ENCODE assay signal across 8 cellular contexts in genomic region chr9:100100268-100100667, GRCh38. TPM values are rescaled to one million over a fixed set of nuclear protein-coding genes. Genes with fewer than 3 reads are reported as not detected.
DNase-seq lines count a peak whose midpoint lies in the region; ATAC-seq and TF ChIP-seq lines count a peak whose summit lies in the region.

No MANE protein-coding gene starts in this region.

- intact Hi-C loops in MCF 10A (cut with micrococcal nuclease): no loop called here
- intact Hi-C loops in breast epithelium (cut with DNase I; ENCODE audit: low total_unique reads): no loop called here
- intact Hi-C loops in activated CD8-positive, alpha-beta T cell treated with anti-CD3 and anti-CD28 coated beads for 36 hours (cut with micrococcal nuclease): no loop called here

- H3K4me3 ChIP-seq in breast epithelium: peak overlapping the region in 1 of 3 donors; percentile 90
- H3K4me3 ChIP-seq in liver (ENCODE audit: low read depth in 1 of 3, low read length in 3 of 3): peak overlapping the region in 1 of 3 donors; percentile 79
- peak overlapping the region in 3 of 4 donors; percentile 83 to 93 (median 90) for H3K4me3 ChIP-seq in upper lobe of left lung

- H3K4me1 Mint-ChIP-seq in MCF 10A (ENCODE audit: insufficient read depth, unreplicated experiment): peaks cover 19% of the 10 kb centered on the region
- peaks cover 31% of the 10 kb centered on the region for H3K4me1 Mint-ChIP-seq in activated CD8-positive, alpha-beta T cell treated with anti-CD3 and anti-CD28 coated beads for 36 hours (ENCODE audit: low read depth)

- H3K4me1 ChIP-seq in breast epithelium (peaks cover 3 to 30% of the 10 kb centered on the region in 2 donors), liver (ENCODE audit: control insufficient read depth in 4 of 4, insufficient read depth in 4 of 4, low read length in 3 of 4) (peaks cover 3 to 33% (median 20%) of the 10 kb centered on the region in 4 donors), upper lobe of left lung (peaks cover 27 to 38% (median 28%) of the 10 kb centered on the region in 4 donors)

- no peak for ATAC-seq in activated CD8-positive, alpha-beta T cell treated with anti-CD3 and anti-CD28 coated beads for 36 hours
- ATAC-seq in upper lobe of left lung (ENCODE audit: low FRiP score in 2 of 2) (no peak), HG03175 (IDR thresholded peaks at IDR 0.05; ENCODE audit: unreplicated experiment) (no peak)

- peak overlapping the region; percentile 97 for H3K4me3 Mint-ChIP-seq in MCF 10A (ENCODE audit: unreplicated experiment)
- H3K4me3 Mint-ChIP-seq in activated CD8-positive, alpha-beta T cell treated with anti-CD3 and anti-CD28 coated beads for 36 hours: peak overlapping the region; percentile 98

- H3K27ac Mint-ChIP-seq in MCF 10A (ENCODE audit: low read depth, unreplicated experiment): peak overlapping the region; percentile 96
- H3K27ac Mint-ChIP-seq in activated CD8-positive, alpha-beta T cell treated with anti-CD3 and anti-CD28 coated beads for 36 hours: peak overlapping the region; percentile 96

- H3K27ac ChIP-seq in breast epithelium: peak overlapping the region in 1 of 2 donors; percentile 91
- H3K27ac ChIP-seq in liver (ENCODE audit: low read depth in 1 of 2, low read length in 2 of 2): no peak overlapping the region
- H3K27ac ChIP-seq in upper lobe of left lung: peak overlapping the region; percentile 91 to 96 (median 95)

- H3K9me3 Mint-ChIP-seq in MCF 10A (ENCODE audit: unreplicated experiment): no peaks in the 10 kb centered on the region
- no peaks in the 10 kb centered on the region for H3K9me3 Mint-ChIP-seq in activated CD8-positive, alpha-beta T cell treated with anti-CD3 and anti-CD28 coated beads for 36 hours

- H3K27me3 ChIP-seq in breast epithelium (no peaks in the 10 kb centered on the region), liver (ENCODE audit: control insufficient read depth in 4 of 4, insufficient read depth in 4 of 4, low read length in 3 of 4) (no peaks in the 10 kb centered on the region), upper lobe of left lung (no peaks in the 10 kb centered on the region)

- CTCF ChIA-PET in MCF 10A (lab: Yijun Ruan, JAX): no interaction called here
- CTCF ChIA-PET in activated CD8-positive, alpha-beta T cell treated with anti-CD3 and anti-CD28 coated beads for 36 hours (lab: Charles Lee): interaction anchor here (1.0 kb wide), 2 partner anchors 114 to 226 kb away, joined by 3 to 4 read pairs; no protein-coding TSS in a partner anchor

- TF ChIP-seq RAD21 in liver (IDR thresholded peaks at IDR 0.05): no peak

- DNase-seq in MCF 10A (ENCODE audit: unreplicated experiment) (no peak), breast epithelium (ENCODE audit: low spot score in 2 of 2) (no peak), upper lobe of left lung (no peak), NCI-H524 (lab: John Stamatoyannopoulos, UW) (no peak)
- no peak for DNase-seq in activated CD8-positive, alpha-beta T cell treated with anti-CD3 and anti-CD28 coated beads for 36 hours
- no peak for DNase-seq in NK-92 treated with Interleukin-12 subunit alpha and Interleukin-12 subunit beta, amount 100 ng/mL, for 24 hours (lab: John Stamatoyannopoulos, UW)

- no peak for TF ChIP-seq EP300 in upper lobe of left lung (IDR thresholded peaks at IDR 0.05)

- WGBS in liver: 40% methylated on average over 2 of the region's 2 CpGs
- 75 to 81% methylated on average over 2 of the region's 2 CpGs for WGBS in upper lobe of left lung, 2 donors

- H3K9me3 ChIP-seq in breast epithelium (no peaks in the 10 kb centered on the region), liver (ENCODE audit: control insufficient read depth in 4 of 4, low read length in 3 of 4) (no peaks in the 10 kb centered on the region), upper lobe of left lung (no peaks in the 10 kb centered on the region)

- no peaks in the 10 kb centered on the region for H3K27me3 Mint-ChIP-seq in MCF 10A (ENCODE audit: insufficient read depth, unreplicated experiment)
- H3K27me3 Mint-ChIP-seq in activated CD8-positive, alpha-beta T cell treated with anti-CD3 and anti-CD28 coated beads for 36 hours: no peaks in the 10 kb centered on the region

- H3K36me3 ChIP-seq in breast epithelium (peaks cover 9% of the 10 kb centered on the region), liver (ENCODE audit: control insufficient read depth in 4 of 4, insufficient read depth in 3 of 4, low read depth in 1 of 4, low read length in 3 of 4) (peaks cover 3 to 10% (median 6%) of the 10 kb centered on the region in 4 donors), upper lobe of left lung (peaks cover 0 to 18% (median 13%) of the 10 kb centered on the region in 4 donors)

- TF ChIP-seq POLR2A in breast epithelium (IDR thresholded peaks at IDR 0.05): no peak
- no peak for TF ChIP-seq POLR2A in upper lobe of left lung (IDR thresholded peaks at IDR 0.05)

- no TSS peak for BruUV-seq in MCF 10A (replicated peaks; lab: Mats Ljungman, UMichigan)

- TF ChIP-seq CTCF in MCF 10A (IDR thresholded peaks at IDR 0.05; ENCODE audit: unreplicated experiment) (no peak), breast epithelium (IDR thresholded peaks at IDR 0.05) (no peak), liver (IDR thresholded peaks at IDR 0.05; ENCODE audit: low read depth, low read length, missing input control) (no peak), upper lobe of left lung (IDR thresholded peaks at IDR 0.05) (no peak)
- no peak for TF ChIP-seq CTCF in activated CD8-positive, alpha-beta T cell treated with anti-CD3 and anti-CD28 coated beads for 36 hours (IDR thresholded peaks at IDR 0.05)

- H3K36me3 Mint-ChIP-seq in MCF 10A (ENCODE audit: insufficient read depth, unreplicated experiment): peaks cover 22% of the 10 kb centered on the region
- H3K36me3 Mint-ChIP-seq in activated CD8-positive, alpha-beta T cell treated with anti-CD3 and anti-CD28 coated beads for 36 hours (ENCODE audit: low read depth): peaks cover 18% of the 10 kb centered on the region

- POLR2A ChIA-PET in MCF 10A (lab: Yijun Ruan, JAX): interaction anchor here (0.9 to 3.0 kb wide), 8 partner anchors 8 to 279 kb away, joined by 3 to 20 read pairs (median 6); partner anchors contain the start of gene NR4A3
- POLR2A ChIA-PET in activated CD8-positive, alpha-beta T cell treated with anti-CD3 and anti-CD28 coated beads for 36 hours (lab: Charles Lee): interaction anchor here (1.2 kb wide), 1 partner anchor 17 kb away, joined by 6 read pairs; no protein-coding TSS in a partner anchor

- peak overlapping the region in 1 of 2 donors; percentile 14 for H3K9ac ChIP-seq in liver (ENCODE audit: low read depth in 1 of 2, low read length in 2 of 2)

TF ChIP-seq in liver, 16 proteins besides CTCF, POLR2A, EP300 and RAD21:
- peak; percentile 68 to 82 for TF ChIP-seq HNF4A (conservative IDR thresholded peaks at IDR 0.05)
- TF ChIP-seq ZBTB33 (IDR thresholded peaks at IDR 0.05): no peak

RNA-seq across cellular contexts. Expression of gene INVS, which starts 1.2 kb away (rescaled TPM):
- total RNA-seq in MCF 10A (2022): 21.9 and 24.9 TPM in 2 replicates
- 10 to 100 TPM; 30.7 to 36.0 (median 34.7) TPM for total RNA-seq in breast epithelium
- total RNA-seq in activated CD8-positive, alpha-beta T cell treated with anti-CD3 and anti-CD28 coated beads for 36 hours: 10 to 100 TPM; 18.0 to 20.4 TPM
- total RNA-seq in liver: 10 to 100 TPM; 13.4 to 28.1 TPM
- 1 to 10 TPM; 5.7 to 6.7 TPM for polyA plus RNA-seq in liver
- 10 to 100 TPM; 14.7 to 43.0 (median 23.3) TPM for total RNA-seq in upper lobe of left lung

RNA-seq across cellular contexts. Expression of gene ERP44, which starts 1.5 kb away (rescaled TPM):
- total RNA-seq in MCF 10A (2022): 26.3 and 31.8 TPM in 2 replicates
- 10 to 100 TPM; 15.7 to 17.8 (median 17.7) TPM for total RNA-seq in breast epithelium
- 10 to 100 TPM; 10.2 to 11.1 TPM for total RNA-seq in activated CD8-positive, alpha-beta T cell treated with anti-CD3 and anti-CD28 coated beads for 36 hours
- 10 to 100 TPM; 13.0 to 17.2 TPM for total RNA-seq in liver
- 10 to 100 TPM; 21.3 to 26.8 TPM for polyA plus RNA-seq in liver
- 10 to 100 TPM; 11.5 to 28.5 (median 20.4) TPM for total RNA-seq in upper lobe of left lung

Comparison
In these comparisons a context has a peak if more than half of its experiments do, and no peak if none do; other contexts are left out.
1. H3K27ac ChIP-seq: peak in upper lobe of left lung (4 of 4); none in liver (0 of 2).